9 cellular contexts compared by ENCODE assay signal in the genomic region with DNA sequence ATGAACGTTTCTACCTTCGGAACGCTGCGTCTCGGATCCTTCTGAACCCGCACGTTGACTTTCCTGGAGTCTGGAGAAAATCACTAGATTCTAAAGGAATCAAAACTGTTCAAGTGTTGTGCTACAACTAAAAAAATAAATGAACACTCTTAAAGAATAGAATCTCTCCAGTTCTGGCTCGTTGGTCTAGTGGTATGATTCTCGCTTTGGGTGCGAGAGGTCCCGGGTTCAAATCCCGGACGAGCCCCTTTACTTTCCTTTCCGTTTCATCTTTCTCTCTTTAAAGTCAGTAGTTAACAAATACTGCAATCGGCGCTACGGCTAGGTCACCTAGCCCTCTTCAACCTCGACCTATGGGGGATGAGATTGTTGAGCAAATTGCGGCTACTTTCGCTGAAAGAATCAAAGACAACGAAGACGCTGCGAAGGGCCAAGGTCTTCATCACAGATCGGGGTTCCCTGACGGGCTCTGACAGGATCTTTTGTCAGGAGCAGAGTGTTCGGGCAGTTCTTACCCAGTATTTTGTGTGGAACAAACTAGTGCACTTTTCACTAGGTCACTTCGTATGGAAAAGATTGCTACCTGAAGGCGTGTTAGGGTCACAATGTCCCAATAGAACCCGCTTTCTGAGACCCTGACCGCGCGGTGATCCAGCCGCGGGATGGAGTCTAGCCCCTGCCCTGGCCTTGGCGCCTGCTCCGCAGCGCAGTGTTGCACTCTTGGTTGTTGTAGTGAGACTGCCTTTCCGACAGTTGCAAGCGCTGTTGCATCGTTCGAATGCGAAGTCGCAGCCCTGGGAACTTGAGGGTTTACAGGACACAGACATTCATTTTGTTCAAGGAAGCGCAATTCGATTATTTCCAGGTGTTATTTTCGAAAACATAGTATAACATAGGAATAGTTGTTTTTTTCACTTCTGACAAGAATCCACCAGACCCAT. TPM values are rescaled to one million over a fixed set of nuclear protein-coding genes. Genes with fewer than 3 reads are reported as not detected.
DNase-seq lines count a peak whose midpoint lies in the region; ATAC-seq, FAIRE-seq and TF ChIP-seq lines count a peak whose summit lies in the region.
"Had no signal": no experiment of that assay in that cellular context is flagged by ENCODE, and none has a peak within 500 bp of the region (broad histone marks: within the 10 kb centered on the region; RNA-seq: fewer than 3 reads in every experiment).

No MANE protein-coding gene starts in this region.

- H3K9me3 Mint-ChIP-seq in WTC11, result 0 out of 2 replicates have a peak, but pooled peaks cover 4% of the 10 kb centered on the region

- intact Hi-C loops in dorsolateral prefrontal cortex (cut with DNase I), result loop anchor here in 1 of 2 donors (5.0 kb wide), 1 partner anchor 49 kb away; a partner anchor contains a TSS

- H3K27ac Mint-ChIP-seq in WTC11, result peak overlapping the region; percentile 78; the same call in 1 of the 2 replicates

- peak overlapping the region; percentile 93 for H3K4me3 Mint-ChIP-seq in WTC11

- H3K4me1 ChIP-seq in lung (ENCODE audit: control insufficient read depth in 2 of 2, insufficient read depth in 2 of 2, low read length in 2 of 2), result peaks cover 4 to 11% of the 10 kb centered on the region in 2 donors

- H3K36me3 Mint-ChIP-seq in WTC11, result no peaks in the 10 kb centered on the region

- H3K27ac ChIP-seq in dorsolateral prefrontal cortex, result peak overlapping the region in 2 of 59 donors; percentile 28 to 59
- no peak overlapping the region for H3K27ac ChIP-seq in lung (ENCODE audit: low read depth in 1 of 2, low read length in 1 of 2)

- no peaks in the 10 kb centered on the region for H3K9me3 ChIP-seq in lung (ENCODE audit: control insufficient read depth in 2 of 2, insufficient read depth in 1 of 2, low read length in 1 of 2)

- POLR2A ChIA-PET in WTC11 (lab: Charles Lee), result no interaction called here

- 6 to 7% methylated on average over 46 of the region's 46 CpGs for WGBS in lung, 2 donors

- DNase-seq in GM12892 (ENCODE audit: insufficient read length) (no peak), NCI-H2081 treated with DMSO at 0.1 percent for 48 hours (lab: John Stamatoyannopoulos, UW) (peak; percentile 20), WTC11 (ENCODE audit: low spot score) (peak; percentile 78), dorsolateral prefrontal cortex (peak in 2 of 10 donors; percentile 33 to 55), lung (ENCODE audit: low spot score) (peak; percentile 51), NCI-H345 treated with DMSO at 0.1 percent for 48 hours (lab: John Stamatoyannopoulos, UW; ENCODE audit: unreplicated experiment) (no peak)
- peak; percentile 42 to 57 for DNase-seq in stimulated activated CD8-positive, alpha-beta memory T cell treated with anti-CD3 and anti-CD28 coated beads, Interleukin-2, amount 100 ng/mL, for 48 hours (ENCODE audit: low read depth in 2 of 2)

- CTCF ChIA-PET in WTC11 (lab: Charles Lee), result interaction anchor here (0.9 to 3.1 kb wide), 8 partner anchors 10 to 58 kb away, joined by 3 to 30 read pairs (median 4); no protein-coding TSS in a partner anchor

- peaks cover 48% of the 10 kb centered on the region for H3K27me3 Mint-ChIP-seq in WTC11 (ENCODE audit: low read depth)

- TF ChIP-seq CTCF in WTC11 (IDR thresholded peaks at IDR 0.05) (no peak), dorsolateral prefrontal cortex (IDR thresholded peaks at IDR 0.05 in 54 of 56, conservative IDR thresholded peaks at IDR 0.05 in 2 of 56; ENCODE audit: low read depth in 1 of 56, partially characterized antibody in 56 of 56) (peak in 1 of 56 donors; percentile 24), lung (IDR thresholded peaks at IDR 0.05; ENCODE audit: control extremely low read depth, extremely low read depth) (no peak)

- H3K36me3 ChIP-seq in lung (ENCODE audit: control insufficient read depth in 2 of 2, insufficient read depth in 2 of 2, low read length in 2 of 2), result no peaks in the 10 kb centered on the region

- no peak for TF ChIP-seq POLR2A in GM12892 (IDR thresholded peaks at IDR 0.05; ENCODE audit: low read depth, low read length)

- ATAC-seq in HG02840 (IDR thresholded peaks at IDR 0.05; ENCODE audit: low FRiP score, unreplicated experiment) (peak; percentile 57), WTC11 (peak; percentile 60), lung (ENCODE audit: insufficient read depth, low FRiP score) (peak; percentile 74)

- peak overlapping the region; percentile 15 to 69 (median 46) for H3K4me3 ChIP-seq in dorsolateral prefrontal cortex
- H3K4me3 ChIP-seq in lung, result no peak overlapping the region

- peaks cover 11% of the 10 kb centered on the region for H3K4me1 Mint-ChIP-seq in WTC11

- peak; percentile 14 for FAIRE-seq in GM12892 (lab: Jason Lieb, UNC)
- FAIRE-seq: islet of Langerhans had no signal

- H3K27me3 ChIP-seq in dorsolateral prefrontal cortex (peaks cover 0 to 77% (median 27%) of the 10 kb centered on the region in 45 donors), lung (ENCODE audit: control insufficient read depth, insufficient read depth) (no peaks in the 10 kb centered on the region)

TF ChIP-seq in WTC11, 78 proteins besides CTCF, POLR2A, EP300 and RAD21 (continues in another document):
- TF ChIP-seq, protein P1, sequence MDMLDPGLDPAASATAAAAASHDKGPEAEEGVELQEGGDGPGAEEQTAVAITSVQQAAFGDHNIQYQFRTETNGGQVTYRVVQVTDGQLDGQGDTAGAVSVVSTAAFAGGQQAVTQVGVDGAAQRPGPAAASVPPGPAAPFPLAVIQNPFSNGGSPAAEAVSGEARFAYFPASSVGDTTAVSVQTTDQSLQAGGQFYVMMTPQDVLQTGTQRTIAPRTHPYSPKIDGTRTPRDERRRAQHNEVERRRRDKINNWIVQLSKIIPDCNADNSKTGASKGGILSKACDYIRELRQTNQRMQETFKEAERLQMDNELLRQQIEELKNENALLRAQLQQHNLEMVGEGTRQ (CRISPR knock-in tag; IDR thresholded peaks at IDR 0.05), result no peak
- TF ChIP-seq, protein P2, sequence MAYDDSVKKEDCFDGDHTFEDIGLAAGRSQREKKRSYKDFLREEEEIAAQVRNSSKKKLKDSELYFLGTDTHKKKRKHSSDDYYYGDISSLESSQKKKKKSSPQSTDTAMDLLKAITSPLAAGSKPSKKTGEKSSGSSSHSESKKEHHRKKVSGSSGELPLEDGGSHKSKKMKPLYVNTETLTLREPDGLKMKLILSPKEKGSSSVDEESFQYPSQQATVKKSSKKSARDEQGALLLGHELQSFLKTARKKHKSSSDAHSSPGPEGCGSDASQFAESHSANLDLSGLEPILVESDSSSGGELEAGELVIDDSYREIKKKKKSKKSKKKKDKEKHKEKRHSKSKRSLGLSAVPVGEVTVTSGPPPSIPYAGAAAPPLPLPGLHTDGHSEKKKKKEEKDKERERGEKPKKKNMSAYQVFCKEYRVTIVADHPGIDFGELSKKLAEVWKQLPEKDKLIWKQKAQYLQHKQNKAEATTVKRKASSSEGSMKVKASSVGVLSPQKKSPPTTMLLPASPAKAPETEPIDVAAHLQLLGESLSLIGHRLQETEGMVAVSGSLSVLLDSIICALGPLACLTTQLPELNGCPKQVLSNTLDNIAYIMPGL (CRISPR knock-in tag; IDR thresholded peaks at IDR 0.05), result peak; percentile 66; the same call in 1 of the 2 replicates
- TF ChIP-seq GRHL2 (CRISPR knock-in tag; IDR thresholded peaks at IDR 0.05; ENCODE audit: insufficient replicate concordance, severe bottlenecking), result no peak
- TF ChIP-seq, protein P3, sequence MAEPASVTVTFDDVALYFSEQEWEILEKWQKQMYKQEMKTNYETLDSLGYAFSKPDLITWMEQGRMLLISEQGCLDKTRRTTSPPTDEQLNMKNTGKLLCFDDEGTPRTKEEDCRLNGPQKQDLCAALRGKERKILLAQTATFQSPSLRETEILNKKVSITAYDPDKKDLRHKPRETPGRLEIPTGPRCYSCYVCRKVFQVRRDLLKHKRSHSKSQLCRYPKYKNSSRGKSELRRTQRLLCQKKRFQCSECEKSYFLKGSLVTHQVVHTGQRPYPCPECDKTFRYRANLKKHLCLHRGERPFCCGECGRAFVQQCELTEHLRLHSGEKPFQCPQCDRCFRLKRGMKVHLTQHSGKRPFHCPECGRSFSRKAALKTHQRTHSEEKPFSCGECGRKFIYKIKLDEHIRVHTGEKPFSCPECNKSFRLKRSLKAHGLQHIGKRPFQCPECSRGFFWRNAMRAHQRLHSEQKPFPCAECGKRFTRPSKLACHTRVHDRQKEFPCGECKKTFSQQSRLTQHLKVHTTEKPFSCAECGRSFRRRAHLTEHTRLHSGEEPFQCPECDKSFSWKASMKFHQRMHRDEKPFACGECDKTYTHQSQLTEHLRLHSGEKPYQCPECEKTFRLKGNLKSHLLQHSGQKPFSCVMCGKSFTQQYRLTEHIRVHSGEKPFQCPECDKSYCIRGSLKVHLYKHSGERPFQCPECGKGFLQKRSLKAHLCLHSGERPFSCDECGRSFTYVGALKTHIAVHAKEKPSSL (CRISPR knock-in tag; conservative IDR thresholded peaks at IDR 0.05), result no peak

RNA-seq across cellular contexts. Expression of a gene that starts 8.4 kb away (rescaled TPM):
- not detected for polyA plus RNA-seq in GM12892 (2012; ENCODE audit: missing spikeins)
- total RNA-seq in WTC11 (2021) (not detected in 3 replicates), dorsolateral prefrontal cortex (not detected), lung (not detected)
- polyA plus RNA-seq in lung, result not detected

RNA-seq across cellular contexts. Expression of a gene that starts 41.9 kb away (rescaled TPM):
- not detected for polyA plus RNA-seq in GM12892 (2012; ENCODE audit: missing spikeins)
- total RNA-seq in WTC11 (2021) (not detected in 3 replicates), dorsolateral prefrontal cortex (not detected), lung (not detected)
- not detected for polyA plus RNA-seq in lung

RNA-seq across cellular contexts. Expression of a gene that starts 45.3 kb away (rescaled TPM):
- polyA plus RNA-seq in GM12892 (2012; ENCODE audit: missing spikeins), result not detected
- total RNA-seq in WTC11 (2021) (not detected in 3 replicates), dorsolateral prefrontal cortex (not detected), lung (not detected)
- polyA plus RNA-seq in lung, result not detected

RNA-seq across cellular contexts. Expression of a gene that starts 51.3 kb away (rescaled TPM):
- 1.8 TPM for polyA plus RNA-seq in GM12892 (2012; ENCODE audit: missing spikeins)
- total RNA-seq in WTC11 (2021) (1.0 to 2.8 TPM (median 2.4 TPM) in 3 replicates), dorsolateral prefrontal cortex (10 to 100 TPM in 2 of 120 experiments, 1 to 10 TPM in 111, under 1 TPM in 7; 0.41 to 12.0 (median 3.1) TPM), lung (10 to 100 TPM; 14.5 to 51.9 TPM)
- 10 to 100 TPM; 28.4 to 28.8 TPM for polyA plus RNA-seq in lung

RNA-seq across cellular contexts. Expression of a gene that starts 55.5 kb away (rescaled TPM):
- polyA plus RNA-seq in GM12892 (2012; ENCODE audit: missing spikeins), result 1.2 TPM
- total RNA-seq in WTC11 (2021) (4.8 to 5.2 TPM (median 4.9 TPM) in 3 replicates), dorsolateral prefrontal cortex (1 to 10 TPM in 98 of 120 experiments, under 1 TPM in 15, not detected in 7; 0.63 to 9.5 (median 1.9) TPM), lung (10 to 100 TPM; 14.0 to 16.3 TPM)
- 10 to 100 TPM; 19.6 to 27.5 TPM for polyA plus RNA-seq in lung

Comparison
In these comparisons a context has a peak if more than half of its experiments do, and no peak if none do; other contexts are left out.
1. DNase-seq: peak in NCI-H2081 treated with DMSO at 0.1 percent for 48 hours (single experiment), WTC11 (single experiment), lung (single experiment) and stimulated activated CD8-positive, alpha-beta memory T cell treated with anti-CD3 and anti-CD28 coated beads, Interleukin-2, amount 100 ng/mL, for 48 hours (2 of 2); none in GM12892 (single experiment) and NCI-H345 treated with DMSO at 0.1 percent for 48 hours (single experiment).
2. Peak in every context shown above with its lines, with median percentiles within 50 percentile points of each other: ATAC-seq.